ENCODE assay signal across 1 cellular context in the genomic region with DNA sequence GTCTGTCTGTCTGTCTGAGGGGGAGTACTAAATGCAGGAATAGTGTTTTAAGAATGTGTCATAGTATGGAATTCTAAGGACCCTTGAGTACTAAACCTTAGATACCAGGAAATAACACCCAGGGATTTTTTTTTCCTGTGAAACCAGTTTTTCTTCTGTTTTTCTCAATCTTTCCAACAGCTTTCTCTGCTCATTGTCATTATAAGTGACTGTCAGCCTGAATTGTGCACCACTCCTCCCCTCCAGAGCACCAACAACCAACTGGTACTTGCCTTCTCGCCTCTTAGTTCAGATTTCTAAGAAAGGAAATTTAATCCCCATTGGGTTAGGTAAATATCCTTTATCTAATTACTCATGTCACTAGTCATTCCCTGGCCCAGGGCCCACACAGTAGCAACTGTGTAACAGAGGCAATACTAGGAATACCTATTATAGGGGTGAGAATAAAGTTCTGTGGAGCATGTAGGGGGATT.
TF ChIP-seq lines count a peak whose summit lies in the region.

No MANE protein-coding gene starts in this region.

TF ChIP-seq in WTC11, 78 proteins besides CTCF, POLR2A, EP300 and RAD21 (continued from another document):
- TF ChIP-seq ZNF512 (CRISPR knock-in tag; IDR thresholded peaks at IDR 0.05; ENCODE audit: borderline replicate concordance): no peak
TF ChIP-seq in WTC11: peak in this region for 0.
